7 cellular contexts compared by ENCODE assay signal in genomic region chr16:1493746-1494094, GRCh38. TPM values are rescaled to one million over a fixed set of nuclear protein-coding genes. Genes with fewer than 3 reads are reported as not detected.
DNase-seq lines count a peak whose midpoint lies in the region; ATAC-seq, FAIRE-seq and TF ChIP-seq lines count a peak whose summit lies in the region.

No MANE protein-coding gene starts in this region.

- peak overlapping the region; percentile 83 for H3K9ac ChIP-seq in IMR-90 (ENCODE audit: low read depth, low read length)

- H3K18ac ChIP-seq in IMR-90 (ENCODE audit: low read depth, low read length), result no peak overlapping the region

- peaks cover 20% of the 10 kb centered on the region for H3K36me3 ChIP-seq in IMR-90 (ENCODE audit: control insufficient read depth, insufficient read depth, low read length)
- peaks cover 23% of the 10 kb centered on the region for H3K36me3 ChIP-seq in thoracic aorta

- BruUV-seq in IMR-90 (replicated peaks; lab: Mats Ljungman, UMichigan), result no TSS peak

- H3K9me1 ChIP-seq in IMR-90 (ENCODE audit: insufficient read depth, low read length), result peaks cover 7% of the 10 kb centered on the region

- H2BK15ac ChIP-seq in IMR-90 (ENCODE audit: low read depth, low read length), result no peak overlapping the region

- H3K27ac Mint-ChIP-seq in brain, result peak overlapping the region in 3 of 5 experiments; percentile 31 to 85 (median 84)

- H2BK120ac ChIP-seq in IMR-90 (ENCODE audit: low read depth, low read length), result peak overlapping the region; percentile 87; the same call in 1 of the 2 replicates

- no peak overlapping the region for H4K5ac ChIP-seq in IMR-90 (ENCODE audit: low read depth, low read length)

- peaks cover 22% of the 10 kb centered on the region for H3K4me1 Mint-ChIP-seq in brain

- POLR2A ChIA-PET in IMR-90 (lab: Charles Lee; ENCODE audit: unreplicated experiment), result interaction anchor here (1.2 kb wide), 1 partner anchor 73 kb away, joined by 4 read pairs; the partner anchor contains the start of gene UQCC4

- TF ChIP-seq POLR2A in GM12891 (IDR thresholded peaks at IDR 0.05; ENCODE audit: low read depth, low read length), result no peak
- no peak for TF ChIP-seq POLR2A in IMR-90 (IDR thresholded peaks at IDR 0.05; ENCODE audit: low read depth, low read length)

- in situ Hi-C loops in IMR-90 (cut with MboI; ENCODE audit: low sequenced_read_pairs), result no loop called here

- H3K9me3 ChIP-seq in IMR-90 (ENCODE audit: control insufficient read depth, insufficient read depth, low read length) (no peaks in the 10 kb centered on the region), thoracic aorta (no peaks in the 10 kb centered on the region)

- H4K91ac ChIP-seq in IMR-90 (ENCODE audit: insufficient read depth, low read depth, low read length), result no peak overlapping the region

- H3K27me3 Mint-ChIP-seq in brain, result no peaks in the 10 kb centered on the region

- H2AFZ ChIP-seq in IMR-90 (replicated peaks; ENCODE audit: low read length, poor library complexity), result peak overlapping the region; percentile 99

- H2BK20ac ChIP-seq in IMR-90 (ENCODE audit: low read depth, low read length), result no peak overlapping the region

- H3K27me3 ChIP-seq in IMR-90 (ENCODE audit: control insufficient read depth, insufficient read depth, low read length) (no peaks in the 10 kb centered on the region), thoracic aorta (replicated peaks; ENCODE audit: insufficient read depth) (no peaks in the 10 kb centered on the region)

- 0 out of 2 replicates have a peak overlapping the region, but pooled peaks have one; percentile 68 for H3K56ac ChIP-seq in IMR-90 (ENCODE audit: extremely low read depth, insufficient read depth, low read length)

- H4K8ac ChIP-seq in IMR-90 (ENCODE audit: low read depth in 2 of 2, low read length in 2 of 2), result peak overlapping the region; percentile 23 to 51; a peak in 2 of 4 replicates

- no peak for FAIRE-seq in GM12891 (lab: Jason Lieb, UNC)

- no peak for TF ChIP-seq RAD21 in IMR-90 (IDR thresholded peaks at IDR 0.05; ENCODE audit: low read length)

- DNase-seq in GM12891 (ENCODE audit: insufficient read length, low spot score), result peak; percentile 66
- no peak for DNase-seq in IMR-90
- DNase-seq in left kidney (ENCODE audit: low read depth, low spot score), result peak; percentile 42
- DNase-seq in thoracic aorta (ENCODE audit: low spot score), result no peak
- DNase-seq in NCI-H524 treated with DMSO at 0.1 percent for 48 hours (lab: John Stamatoyannopoulos, UW), result no peak

- H2AK5ac ChIP-seq in IMR-90 (ENCODE audit: low read depth, low read length), result peak overlapping the region; percentile 20; the same call in 1 of the 2 replicates

- H3K23ac ChIP-seq in IMR-90 (ENCODE audit: low read depth, low read length), result 0 out of 2 replicates have a peak overlapping the region, but pooled peaks have one; percentile 31

- H3K79me1 ChIP-seq in IMR-90 (ENCODE audit: low read depth in 1 of 2, low read length in 2 of 2), result peaks cover 6 to 35% of the 10 kb centered on the region in 2 experiments

- H3K4me1 ChIP-seq in IMR-90 (ENCODE audit: control insufficient read depth, insufficient read depth, low read length), result peaks cover 12% of the 10 kb centered on the region
- H3K4me1 ChIP-seq in thoracic aorta (ENCODE audit: control insufficient read depth in 1 of 2, low read depth in 2 of 2), result peaks cover 11 to 22% of the 10 kb centered on the region in 2 donors

- peaks cover 2% of the 10 kb centered on the region for H3K36me3 Mint-ChIP-seq in brain

- H3K4me3 ChIP-seq in IMR-90 (ENCODE audit: insufficient read depth, low read depth, low read length), result peak overlapping the region; percentile 65
- peak overlapping the region; percentile 95 for H3K4me3 ChIP-seq in thoracic aorta

- peak overlapping the region; percentile 93 for H2BK5ac ChIP-seq in IMR-90 (ENCODE audit: low read depth, low read length, poor library complexity, severe bottlenecking)

- H4K20me1 ChIP-seq in IMR-90 (ENCODE audit: insufficient read depth, low read length), result peaks cover 13% of the 10 kb centered on the region; the same call in 1 of the 2 replicates

- H3K4me3 Mint-ChIP-seq in brain, result peak overlapping the region; percentile 81 to 95 (median 92)

- peak overlapping the region; percentile 97 for H2AK9ac ChIP-seq in IMR-90 (replicated peaks; ENCODE audit: low read depth, low read length, poor library complexity)

- H3K9me3 Mint-ChIP-seq in brain, result no peaks in the 10 kb centered on the region

- dilution Hi-C loops in IMR-90 (cut with HindIII; ENCODE audit: low sequenced_read_pairs, unreplicated experiment), result no loop called here

- peak overlapping the region; percentile 99 for H3K4me2 ChIP-seq in IMR-90 (ENCODE audit: low read depth, low read length)

- 0% methylated on average over 5 of the region's 30 CpGs; no CpG with 5 or more reads in 1 of the 2 experiments for WGBS in IMR-90 (ENCODE audit: extremely low coverage in 2 of 2, insufficient read length in 1 of 2), 2 experiments

- TF ChIP-seq CTCF in IMR-90 (conservative IDR thresholded peaks at IDR 0.05; ENCODE audit: low read depth, low read length), result no peak
- no peak for TF ChIP-seq CTCF in brain (conservative IDR thresholded peaks at IDR 0.05)
- TF ChIP-seq CTCF in thoracic aorta (IDR thresholded peaks at IDR 0.05), result no peak

- intact Hi-C loops in IMR-90 (cut with micrococcal nuclease), result loop anchor here (5.0 kb wide), 2 partner anchors 119 to 214 kb away; partner anchors contain the start of genes CRAMP1, IFT140 and MAPK8IP3

- peak overlapping the region; percentile 79; the same call in 1 of the 2 replicates for H3K4ac ChIP-seq in IMR-90 (ENCODE audit: low read depth, low read length)

- peak overlapping the region; percentile 68 for H3K14ac ChIP-seq in IMR-90 (replicated peaks; ENCODE audit: low read depth, low read length)

- H3K27ac ChIP-seq in IMR-90 (ENCODE audit: insufficient read depth, low read length) (peak overlapping the region; percentile 96), thoracic aorta (peak overlapping the region; percentile 79 to 89)

- CTCF ChIA-PET in IMR-90 (lab: Yijun Ruan, JAX), result interaction anchor here (0.5 to 0.6 kb wide), 2 partner anchors 101 to 245 kb away, joined by 4 read pairs; no protein-coding TSS in a partner anchor

- ATAC-seq in IMR-90 (ENCODE audit: low read depth), result peak; percentile 33
- no peak for ATAC-seq in thoracic aorta (ENCODE audit: insufficient number of reproducible peaks, low FRiP score, low read depth)
- no peak for ATAC-seq in HG02884 (IDR thresholded peaks at IDR 0.05; ENCODE audit: unreplicated experiment)

TF ChIP-seq in GM12891, 5 proteins besides CTCF, POLR2A, EP300 and RAD21:
- TF ChIP-seq SPI1 (IDR thresholded peaks at IDR 0.05; ENCODE audit: low read depth, low read length) (no peak), PAX5 (IDR thresholded peaks at IDR 0.05; ENCODE audit: insufficient read depth, low read length, severe bottlenecking) (no peak), POU2F2 (IDR thresholded peaks at IDR 0.05; ENCODE audit: low read depth, low read length) (no peak), POLR2AphosphoS5 (IDR thresholded peaks at IDR 0.05; ENCODE audit: low read depth, low read length) (no peak), TAF1 (IDR thresholded peaks at IDR 0.05; ENCODE audit: low read depth, low read length) (no peak)
TF ChIP-seq in GM12891: peak in this region for 0.

TF ChIP-seq in IMR-90, 13 proteins besides CTCF, POLR2A, EP300 and RAD21:
- TF ChIP-seq MXI1 (IDR thresholded peaks at IDR 0.05; ENCODE audit: borderline replicate concordance, low read depth, low read length), result 0 out of 2 replicates have a peak, but pooled peaks have one; percentile 15
- TF ChIP-seq RCOR1 (IDR thresholded peaks at IDR 0.05; ENCODE audit: insufficient replicate concordance, low read length), result no peak

RNA-seq across cellular contexts. Expression of gene TELO2, which starts 0.6 kb away (rescaled TPM):
- polyA plus RNA-seq in GM12891 (2012; ENCODE audit: low read depth, missing spikeins), result 22.3 TPM
- total RNA-seq in IMR-90 (2012; rRNA removed) (5.8 and 6.6 TPM in 2 replicates), thoracic aorta (10 to 100 TPM; 24.8 to 27.9 TPM)
- polyA plus RNA-seq in IMR-90 (2012; rRNA removed) (26.6 and 28.2 TPM in 2 replicates), brain (ENCODE audit: insufficient read depth, low read depth, low replicate concordance) (34.8 TPM)
- 16.6 and 18.1 TPM in 2 replicates for polyA plus RNA-seq in IMR-90 (2012; cell fraction: cytosol; rRNA removed)
- 110 and 290 TPM in 2 replicates for polyA plus RNA-seq in IMR-90 (2012; cell fraction: nucleus; rRNA removed; ENCODE audit: low replicate concordance)

RNA-seq across cellular contexts. Expression of gene PTX4, which starts 5.0 kb away (rescaled TPM):
- polyA plus RNA-seq in GM12891 (2012; ENCODE audit: low read depth, missing spikeins), result not detected
- not detected in 2 replicates for total RNA-seq in IMR-90 (2012; rRNA removed)
- 0.07 TPM in 1 of 2 replicates, not detected in the other for polyA plus RNA-seq in IMR-90 (2012; rRNA removed)
- polyA plus RNA-seq in IMR-90 (2012; cell fraction: cytosol; rRNA removed), result not detected in 2 replicates
- polyA plus RNA-seq in IMR-90 (2012; cell fraction: nucleus; rRNA removed; ENCODE audit: low replicate concordance), result 0.14 TPM in 1 of 2 replicates, not detected in the other
- polyA plus RNA-seq in brain (ENCODE audit: insufficient read depth, low read depth, low replicate concordance), result not detected
- under 1 TPM in 1 of 2 donors, not detected in 1; 0.78 TPM for total RNA-seq in thoracic aorta

RNA-seq across cellular contexts. Expression of gene CLCN7, which starts 18.9 kb away (rescaled TPM):
- 26.4 TPM for polyA plus RNA-seq in GM12891 (2012; ENCODE audit: low read depth, missing spikeins)
- 10.8 TPM in 2 replicates for total RNA-seq in IMR-90 (2012; rRNA removed)
- 45.2 and 52.9 TPM in 2 replicates for polyA plus RNA-seq in IMR-90 (2012; rRNA removed)
- polyA plus RNA-seq in IMR-90 (2012; cell fraction: cytosol; rRNA removed), result 20.3 and 36.5 TPM in 2 replicates
- polyA plus RNA-seq in IMR-90 (2012; cell fraction: nucleus; rRNA removed; ENCODE audit: low replicate concordance), result 84.9 and 258 TPM in 2 replicates
- 52.8 TPM for polyA plus RNA-seq in brain (ENCODE audit: insufficient read depth, low read depth, low replicate concordance)
- 10 to 100 TPM; 43.3 to 47.0 TPM for total RNA-seq in thoracic aorta

RNA-seq across cellular contexts. Expression of gene TMEM204, which starts 39.7 kb away (rescaled TPM):
- polyA plus RNA-seq in GM12891 (2012; ENCODE audit: low read depth, missing spikeins), result 0.60 TPM
- total RNA-seq in IMR-90 (2012; rRNA removed) (7.0 and 7.2 TPM in 2 replicates), thoracic aorta (100 to 1,000 TPM; 111 to 125 TPM)
- polyA plus RNA-seq in IMR-90 (2012; rRNA removed) (12.3 and 13.2 TPM in 2 replicates), brain (ENCODE audit: insufficient read depth, low read depth, low replicate concordance) (11.1 TPM)
- polyA plus RNA-seq in IMR-90 (2012; cell fraction: cytosol; rRNA removed), result 8.4 and 18.2 TPM in 2 replicates
- polyA plus RNA-seq in IMR-90 (2012; cell fraction: nucleus; rRNA removed; ENCODE audit: low replicate concordance), result 5.3 and 12.8 TPM in 2 replicates

RNA-seq across cellular contexts. Expression of gene CCDC154, which starts 49.4 kb away (rescaled TPM):
- 0.60 TPM for polyA plus RNA-seq in GM12891 (2012; ENCODE audit: low read depth, missing spikeins)
- under 0.01 TPM in 1 of 2 replicates, not detected in the other for total RNA-seq in IMR-90 (2012; rRNA removed)
- 0.09 TPM in 1 of 2 replicates, not detected in the other for polyA plus RNA-seq in IMR-90 (2012; rRNA removed)
- 0.08 and 0.14 TPM in 2 replicates for polyA plus RNA-seq in IMR-90 (2012; cell fraction: cytosol; rRNA removed)
- polyA plus RNA-seq in IMR-90 (2012; cell fraction: nucleus; rRNA removed; ENCODE audit: low replicate concordance), result 0.56 and 1.3 TPM in 2 replicates
- polyA plus RNA-seq in brain (ENCODE audit: insufficient read depth, low read depth, low replicate concordance), result 4.8 TPM
- total RNA-seq in thoracic aorta, result under 1 TPM; 0.63 to 0.81 TPM

Comparison
In these comparisons a context has a peak if more than half of its experiments do, and no peak if none do; other contexts are left out.
1. DNase-seq: peak in GM12891 (single experiment) and left kidney (single experiment); none in IMR-90 (single experiment), thoracic aorta (single experiment) and NCI-H524 treated with DMSO at 0.1 percent for 48 hours (single experiment).